2 cellular contexts compared by ENCODE assay signal in the genomic region with DNA sequence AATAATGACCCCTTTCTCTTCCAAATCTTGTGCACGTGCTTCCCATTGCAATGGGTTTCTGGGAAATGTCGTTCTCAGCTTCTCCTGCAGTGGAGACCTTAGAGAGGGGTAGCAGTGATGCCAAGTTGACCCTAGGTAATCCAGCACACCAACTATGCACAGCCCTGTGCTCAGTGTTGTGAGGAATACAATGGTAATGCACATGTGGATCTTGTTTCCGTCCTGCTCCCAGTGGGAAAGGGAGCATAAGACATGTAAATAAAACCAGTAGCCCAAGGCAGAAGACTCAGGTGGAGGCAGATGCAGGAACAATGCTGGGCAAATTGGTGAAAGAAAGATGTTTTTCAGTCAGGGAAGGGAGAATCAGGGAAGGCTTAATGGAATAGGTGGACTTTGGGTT. TPM values are rescaled to one million over a fixed set of nuclear protein-coding genes. Genes with fewer than 3 reads are reported as not detected.
"Had no signal": no experiment of that assay in that cellular context is flagged by ENCODE, and none has a peak within 500 bp of the region (broad histone marks: within the 10 kb centered on the region; RNA-seq: fewer than 3 reads in every experiment).

No MANE protein-coding gene starts in this region.

RNA-seq across cellular contexts. Expression of a gene that starts 38.7 kb away (rescaled TPM):
- total RNA-seq: mammary epithelial cell had no signal
- polyA plus RNA-seq: immature natural killer cell, mammary epithelial cell had no signal
